8 cellular contexts compared by ENCODE assay signal in the genomic region with DNA sequence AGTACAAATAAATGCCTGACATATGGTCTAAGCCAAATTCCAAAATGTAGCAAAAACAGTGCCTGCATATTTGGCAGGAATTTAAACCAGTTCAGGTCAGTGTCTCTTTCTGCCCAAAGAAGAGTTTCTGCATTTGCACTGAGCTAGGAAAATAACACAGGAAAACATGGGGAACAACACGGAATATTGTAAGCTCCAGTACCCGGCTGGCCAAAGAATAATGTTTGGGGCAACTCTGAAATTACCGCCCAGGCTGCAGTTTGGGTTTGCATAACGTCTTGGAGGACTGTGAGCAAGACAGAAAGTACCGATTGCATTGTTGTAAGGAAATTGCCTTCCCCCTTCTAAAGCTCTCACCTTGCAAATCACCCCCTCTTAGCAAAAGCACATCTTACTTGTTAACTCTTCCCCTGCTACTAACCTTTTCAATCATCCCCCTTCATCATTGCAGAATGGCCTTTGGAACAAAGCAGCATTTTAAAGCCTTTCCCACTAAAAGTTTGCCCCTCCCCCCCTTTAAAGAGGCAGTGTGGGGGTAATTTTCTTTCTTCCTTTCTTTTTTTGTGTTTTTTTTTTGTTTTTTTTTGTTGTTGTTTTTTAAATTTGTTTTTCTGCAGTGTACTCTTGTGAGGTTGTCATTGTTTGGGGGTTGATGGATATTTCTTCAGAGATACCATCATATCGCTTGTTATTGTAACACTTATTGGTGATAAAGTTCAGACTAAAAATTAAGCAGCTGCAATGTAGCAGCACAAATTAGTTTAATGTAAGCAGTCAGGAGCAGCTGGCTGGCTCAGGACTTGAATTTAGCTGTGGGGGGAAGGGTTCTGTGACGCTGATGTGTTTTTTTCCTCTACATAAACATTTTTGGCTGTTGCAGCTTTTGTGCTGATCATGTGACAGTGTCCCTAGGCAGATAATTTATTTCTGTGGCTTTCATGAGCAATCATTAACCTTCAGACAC.
DNase-seq lines count a peak whose midpoint lies in the region; ATAC-seq and TF ChIP-seq lines count a peak whose summit lies in the region.

No MANE protein-coding gene starts in this region.

- no peaks in the 10 kb centered on the region for H3K9me3 Mint-ChIP-seq in activated CD4-positive, alpha-beta memory T cell treated with anti-CD3 and anti-CD28 coated beads for 36 hours

- no peak for TF ChIP-seq CTCF in choroid plexus epithelial cell (conservative IDR thresholded peaks at IDR 0.05; ENCODE audit: low read depth, low read length)

- H3K27ac Mint-ChIP-seq in activated CD4-positive, alpha-beta memory T cell treated with anti-CD3 and anti-CD28 coated beads for 36 hours: no peak overlapping the region

- H3K9me3 ChIP-seq in muscle layer of duodenum (ENCODE audit: control insufficient read depth in 1 of 2, low read length in 2 of 2): no peaks in the 10 kb centered on the region

- intact Hi-C loops in activated CD4-positive, alpha-beta memory T cell treated with anti-CD3 and anti-CD28 coated beads for 36 hours (cut with micrococcal nuclease): no loop called here

- no peaks in the 10 kb centered on the region for H3K36me3 Mint-ChIP-seq in activated CD4-positive, alpha-beta memory T cell treated with anti-CD3 and anti-CD28 coated beads for 36 hours

- no peaks in the 10 kb centered on the region for H3K27me3 ChIP-seq in muscle layer of duodenum (ENCODE audit: low read depth, low read length)

- no peak overlapping the region for H3K4me3 Mint-ChIP-seq in activated CD4-positive, alpha-beta memory T cell treated with anti-CD3 and anti-CD28 coated beads for 36 hours

- peak overlapping the region; percentile 27 for H3K27ac ChIP-seq in muscle layer of duodenum (ENCODE audit: low read length)

- H3K4me3 ChIP-seq in choroid plexus epithelial cell (ENCODE audit: low read depth, low read length): peak overlapping the region; percentile 1
- peak overlapping the region; percentile 47 to 50 for H3K4me3 ChIP-seq in muscle layer of duodenum (ENCODE audit: low read depth in 1 of 2, low read length in 2 of 2)

- no peaks in the 10 kb centered on the region for H3K27me3 Mint-ChIP-seq in activated CD4-positive, alpha-beta memory T cell treated with anti-CD3 and anti-CD28 coated beads for 36 hours

- POLR2A ChIA-PET in activated CD4-positive, alpha-beta memory T cell treated with anti-CD3 and anti-CD28 coated beads for 36 hours (lab: Charles Lee): interaction anchor here (1.0 kb wide), 2 partner anchors 41 to 100 kb away, joined by 3 to 4 read pairs; a partner anchor contains a TSS

- ATAC-seq in GM21576 (IDR thresholded peaks at IDR 0.05; ENCODE audit: unreplicated experiment) (peak; percentile 83), HG03097 (IDR thresholded peaks at IDR 0.05; ENCODE audit: low FRiP score, unreplicated experiment) (no peak)

- H3K4me1 Mint-ChIP-seq in activated CD4-positive, alpha-beta memory T cell treated with anti-CD3 and anti-CD28 coated beads for 36 hours (ENCODE audit: low read depth): peaks cover 9% of the 10 kb centered on the region

- H3K36me3 ChIP-seq in muscle layer of duodenum (ENCODE audit: control insufficient read depth in 1 of 2, insufficient read depth in 2 of 2, low read length in 2 of 2): no peaks in the 10 kb centered on the region

- H3K4me1 ChIP-seq in muscle layer of duodenum (ENCODE audit: control insufficient read depth in 1 of 2, insufficient read depth in 2 of 2, low read length in 2 of 2): peaks cover 14 to 20% of the 10 kb centered on the region in 2 donors

- DNase-seq in AG08396 (ENCODE audit: low spot score) (peak; percentile 17), NCI-H1694 treated with DMSO at 0.1 percent for 48 hours (lab: John Stamatoyannopoulos, UW) (peak; percentile 86), choroid plexus epithelial cell (ENCODE audit: low read depth) (peak; percentile 69), ecto neural progenitor cell (ENCODE audit: low spot score) (no peak)
- DNase-seq in activated CD4-positive, alpha-beta memory T cell treated with anti-CD3 and anti-CD28 coated beads for 36 hours: no peak

- CTCF ChIA-PET in activated CD4-positive, alpha-beta memory T cell treated with anti-CD3 and anti-CD28 coated beads for 36 hours (lab: Charles Lee): no interaction called here

Comparison
In these comparisons a context has a peak if more than half of its experiments do, and no peak if none do; other contexts are left out.
1. DNase-seq: peak in AG08396 (single experiment), NCI-H1694 treated with DMSO at 0.1 percent for 48 hours (single experiment) and choroid plexus epithelial cell (single experiment); none in activated CD4-positive, alpha-beta memory T cell treated with anti-CD3 and anti-CD28 coated beads for 36 hours (single experiment) and ecto neural progenitor cell (single experiment).